16 cellular contexts compared by ENCODE assay signal in genomic region chr3:175980731-175981130, GRCh38.
"Had no signal": no experiment of that assay in that cellular context is flagged by ENCODE, and none has a peak within 500 bp of the region (broad histone marks: within the 10 kb centered on the region; RNA-seq: fewer than 3 reads in every experiment).

No MANE protein-coding gene starts in this region.

- ATAC-seq: gastrocnemius medialis; heart left ventricle; pancreas; stimulated activated effector memory CD8-positive, alpha-beta T cell treated with anti-CD3 and anti-CD28 coated beads, Interleukin-12 subunit alpha, Interleukin-12 subunit beta, amount 100 ng/mL, for 72 hours had no signal

- H3K4me3 ChIP-seq: ascending aorta, dorsolateral prefrontal cortex, gastrocnemius medialis, heart left ventricle, lung, neural progenitor cell, pancreas, thyroid gland had no signal

- H3K4me2 ChIP-seq: neural progenitor cell had no signal

- H3K4me3 Mint-ChIP-seq: immature natural killer cell; neural progenitor cell; stimulated activated effector memory CD8-positive, alpha-beta T cell treated with anti-CD3 and anti-CD28 coated beads, Interleukin-12 subunit alpha, Interleukin-12 subunit beta, amount 100 ng/mL, for 72 hours had no signal

- H3K27ac Mint-ChIP-seq: immature natural killer cell; neural progenitor cell; stimulated activated effector memory CD8-positive, alpha-beta T cell treated with anti-CD3 and anti-CD28 coated beads, Interleukin-12 subunit alpha, Interleukin-12 subunit beta, amount 100 ng/mL, for 72 hours had no signal

- H3K9me3 ChIP-seq: gastrocnemius medialis, pancreas, thyroid gland had no signal

- H3K9ac ChIP-seq: neural progenitor cell had no signal

- H3K36me3 ChIP-seq: ascending aorta, gastrocnemius medialis, heart left ventricle, neural progenitor cell, pancreas, thyroid gland had no signal

- H3K4me1 ChIP-seq: ascending aorta, gastrocnemius medialis, heart left ventricle, neural progenitor cell, pancreas, thyroid gland had no signal

- H2AFZ ChIP-seq: neural progenitor cell had no signal

- H3K27me3 ChIP-seq: ascending aorta, dorsolateral prefrontal cortex, gastrocnemius medialis, heart left ventricle, neural progenitor cell, pancreas, thyroid gland had no signal

- FAIRE-seq: pancreas had no signal

- H3K36me3 Mint-ChIP-seq: neural progenitor cell; stimulated activated effector memory CD8-positive, alpha-beta T cell treated with anti-CD3 and anti-CD28 coated beads, Interleukin-12 subunit alpha, Interleukin-12 subunit beta, amount 100 ng/mL, for 72 hours had no signal

- H3K4me1 Mint-ChIP-seq: immature natural killer cell; neural progenitor cell; stimulated activated effector memory CD8-positive, alpha-beta T cell treated with anti-CD3 and anti-CD28 coated beads, Interleukin-12 subunit alpha, Interleukin-12 subunit beta, amount 100 ng/mL, for 72 hours had no signal

- H3K27ac ChIP-seq: ascending aorta, dorsolateral prefrontal cortex, gastrocnemius medialis, heart left ventricle, neural progenitor cell, pancreas, thyroid gland had no signal

- DNase-seq: activated CD4-positive, CD25-positive, alpha-beta regulatory T cell treated with anti-CD3 and anti-CD28 coated beads, Interleukin-2, amount 50 U/mL, for 72 hours; activated naive CD4-positive, alpha-beta T cell treated with Interleukin-2 at 50 U/mL for 16 hours; dorsolateral prefrontal cortex; gastrocnemius medialis; heart left ventricle; immature natural killer cell; left cardiac atrium; pancreas; stimulated activated CD4-positive, alpha-beta T cell treated with anti-CD3 and anti-CD28 coated beads, Interleukin-12 subunit alpha, Interleukin-12 subunit beta, amount 100 ng/mL, for 4 hours; T-helper 1 cell; T1000; thyroid gland had no signal
